In the genomic region with DNA sequence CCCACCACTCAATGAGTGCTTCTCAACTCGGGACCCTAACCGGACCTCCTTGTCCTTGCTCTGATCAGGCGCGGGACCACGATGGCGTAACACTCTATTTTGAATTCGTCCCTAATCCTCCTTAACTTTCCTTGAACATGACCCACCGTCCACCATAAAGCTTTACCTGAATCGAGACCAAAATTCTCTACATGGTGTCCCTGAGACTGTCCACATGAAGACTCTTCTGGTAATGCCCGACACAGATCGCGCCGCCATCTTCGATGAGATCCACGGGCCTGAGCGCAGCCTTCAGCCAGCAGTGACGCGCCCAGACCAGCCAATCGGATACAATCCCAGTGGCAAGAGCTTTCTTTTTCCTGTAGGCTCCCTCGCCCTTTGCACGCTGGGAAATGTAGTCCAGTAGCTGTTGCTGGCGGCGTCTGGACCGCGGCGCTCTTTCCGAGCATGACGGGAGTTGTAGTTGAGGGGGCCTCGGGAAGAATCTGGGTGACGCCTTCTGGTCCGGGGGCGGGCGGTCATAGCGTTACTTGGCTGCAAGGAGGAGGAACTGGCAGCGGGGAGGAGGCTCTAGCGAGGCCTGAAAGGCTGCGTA, we compare ENCODE assay signal across 8 cellular contexts. TPM values are rescaled to one million over a fixed set of nuclear protein-coding genes. Genes with fewer than 3 reads are reported as not detected.
DNase-seq lines count a peak whose midpoint lies in the region; TF ChIP-seq lines count a peak whose summit lies in the region.

MRPL50 (minus strand) TSS at position 284 of the 595 bp plus-strand sequence; CDS start at position 258, 26 bp downstream.
ZNF189 (plus strand) TSS at position 517 of the 595 bp plus-strand sequence. CDS start 306 bp downstream, outside the sequence.

- H3K27me3 ChIP-seq in H7 (ENCODE audit: control insufficient read depth, insufficient read depth, low read length) (no peaks in the 10 kb centered on the region), neural cell (ENCODE audit: insufficient read depth, low read depth, low read length) (no peaks in the 10 kb centered on the region), stomach (no peaks in the 10 kb centered on the region)

- H3F3A ChIP-seq in neural cell (ENCODE audit: insufficient read depth, low read length, poor library complexity, severe bottlenecking) = no peaks in the 10 kb centered on the region

- H3K4me1 ChIP-seq in stomach = peaks cover 17 to 54% (median 43%) of the 10 kb centered on the region in 4 donors

- peak in 2 of 4 donors; percentile 27 to 75 for TF ChIP-seq POLR2A in stomach (IDR thresholded peaks at IDR 0.05)

- peak within 1 kb of the TSS; percentile 90 for H3K4me2 ChIP-seq in neural cell (ENCODE audit: low read length)

- TF ChIP-seq CTCF in fibroblast of villous mesenchyme (IDR thresholded peaks at IDR 0.05; ENCODE audit: insufficient read depth, low read depth, low read length) (no peak), neural cell (IDR thresholded peaks at IDR 0.05; ENCODE audit: poor library complexity, severe bottlenecking) (no peak), stomach (IDR thresholded peaks at IDR 0.05) (no peak)

- no peaks in the 10 kb centered on the region for H3K9me3 ChIP-seq in neural cell (ENCODE audit: low read length)
- peaks cover 0 to 9% (median 3%) of the 10 kb centered on the region in 4 donors for H3K9me3 ChIP-seq in stomach

- H2AFZ ChIP-seq in neural cell (ENCODE audit: low read depth, low read length) = peak within 1 kb of the TSS; percentile 92

- intact Hi-C loops in stomach (cut with DNase I; ENCODE audit: low total_unique reads) = no loop called here

- H3K79me2 ChIP-seq in neural cell (replicated peaks; ENCODE audit: insufficient read depth, low read length) = peaks cover 72% of the 10 kb centered on the region

- DNase-seq in ELF-1 (ENCODE audit: low read depth, low spot score) (peak; percentile 99), H7 (peak; percentile 87), M059J (ENCODE audit: low read depth) (peak; percentile 99), SHP77 (lab: John Stamatoyannopoulos, UW) (peak; percentile 97 to 98), activated gamma-delta T cell (lab: John Stamatoyannopoulos, UW) (peak; percentile 79), fibroblast of villous mesenchyme (ENCODE audit: low read depth) (peak; percentile 99), stomach (peak; percentile 98)

- H3K9ac ChIP-seq in neural cell (ENCODE audit: low read length) = peak within 1 kb of the TSS; percentile 83

- H3K36me3 ChIP-seq in H7 (replicated peaks; ENCODE audit: control insufficient read depth, insufficient read depth, low read length) = peaks cover 10% of the 10 kb centered on the region
- H3K36me3 ChIP-seq in neural cell (ENCODE audit: insufficient read depth, low read length) = peaks cover 20% of the 10 kb centered on the region
- peaks cover 27 to 35% (median 34%) of the 10 kb centered on the region in 4 donors for H3K36me3 ChIP-seq in stomach

- TF ChIP-seq EP300 in neural cell (conservative IDR thresholded peaks at IDR 0.05; ENCODE audit: poor library complexity, severe bottlenecking) (peak; percentile 17), stomach (IDR thresholded peaks at IDR 0.05) (no peak)

- H3K27ac ChIP-seq in neural cell (ENCODE audit: low read length) = peak within 1 kb of the TSS; percentile 88
- H3K27ac ChIP-seq in stomach = peak within 1 kb of the TSS; percentile 82 to 92 (median 87)

- H4K20me1 ChIP-seq in neural cell (ENCODE audit: insufficient read depth) = no peaks in the 10 kb centered on the region

- TF ChIP-seq RAD21 in neural cell (conservative IDR thresholded peaks at IDR 0.05) = no peak

- WGBS in stomach, 5 donors = 0 to 1% (median 0%) methylated on average over 33 to 37 of the region's 37 CpGs

- H3K4me3 ChIP-seq in H7 (ENCODE audit: insufficient read depth, low read depth, low read length) (peak within 1 kb of the TSS; percentile 75), fibroblast of villous mesenchyme (ENCODE audit: low read depth, low read length) (peak within 1 kb of the TSS; percentile 90), neural cell (ENCODE audit: low read length) (peak within 1 kb of the TSS; percentile 72), stomach (peak within 1 kb of the TSS; percentile 66 to 78 (median 71))

- H3K9me2 ChIP-seq in neural cell (ENCODE audit: insufficient read depth, low read length) = no peaks in the 10 kb centered on the region

TF ChIP-seq in neural cell, 6 proteins besides CTCF, POLR2A, EP300 and RAD21:
- TF ChIP-seq SMC3 (conservative IDR thresholded peaks at IDR 0.05; ENCODE audit: poor library complexity) (peak; percentile 35), POLR2AphosphoS5 (IDR thresholded peaks at IDR 0.05) (peak; percentile 99), MXI1 (conservative IDR thresholded peaks at IDR 0.05; ENCODE audit: poor library complexity, severe bottlenecking) (peak; percentile 91), EZH2 (IDR thresholded peaks at IDR 0.05; ENCODE audit: borderline replicate concordance, insufficient read depth, low read length, poor library complexity, severe bottlenecking) (no peak), TAF1 (IDR thresholded peaks at IDR 0.05; ENCODE audit: low read depth) (peak; percentile 86)
- TF ChIP-seq, protein P1, sequence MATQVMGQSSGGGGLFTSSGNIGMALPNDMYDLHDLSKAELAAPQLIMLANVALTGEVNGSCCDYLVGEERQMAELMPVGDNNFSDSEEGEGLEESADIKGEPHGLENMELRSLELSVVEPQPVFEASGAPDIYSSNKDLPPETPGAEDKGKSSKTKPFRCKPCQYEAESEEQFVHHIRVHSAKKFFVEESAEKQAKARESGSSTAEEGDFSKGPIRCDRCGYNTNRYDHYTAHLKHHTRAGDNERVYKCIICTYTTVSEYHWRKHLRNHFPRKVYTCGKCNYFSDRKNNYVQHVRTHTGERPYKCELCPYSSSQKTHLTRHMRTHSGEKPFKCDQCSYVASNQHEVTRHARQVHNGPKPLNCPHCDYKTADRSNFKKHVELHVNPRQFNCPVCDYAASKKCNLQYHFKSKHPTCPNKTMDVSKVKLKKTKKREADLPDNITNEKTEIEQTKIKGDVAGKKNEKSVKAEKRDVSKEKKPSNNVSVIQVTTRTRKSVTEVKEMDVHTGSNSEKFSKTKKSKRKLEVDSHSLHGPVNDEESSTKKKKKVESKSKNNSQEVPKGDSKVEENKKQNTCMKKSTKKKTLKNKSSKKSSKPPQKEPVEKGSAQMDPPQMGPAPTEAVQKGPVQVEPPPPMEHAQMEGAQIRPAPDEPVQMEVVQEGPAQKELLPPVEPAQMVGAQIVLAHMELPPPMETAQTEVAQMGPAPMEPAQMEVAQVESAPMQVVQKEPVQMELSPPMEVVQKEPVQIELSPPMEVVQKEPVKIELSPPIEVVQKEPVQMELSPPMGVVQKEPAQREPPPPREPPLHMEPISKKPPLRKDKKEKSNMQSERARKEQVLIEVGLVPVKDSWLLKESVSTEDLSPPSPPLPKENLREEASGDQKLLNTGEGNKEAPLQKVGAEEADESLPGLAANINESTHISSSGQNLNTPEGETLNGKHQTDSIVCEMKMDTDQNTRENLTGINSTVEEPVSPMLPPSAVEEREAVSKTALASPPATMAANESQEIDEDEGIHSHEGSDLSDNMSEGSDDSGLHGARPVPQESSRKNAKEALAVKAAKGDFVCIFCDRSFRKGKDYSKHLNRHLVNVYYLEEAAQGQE (IDR thresholded peaks at IDR 0.05; ENCODE audit: borderline replicate concordance) = peak; percentile 85

RNA-seq across cellular contexts. Expression of gene MRPL50, which starts in this region (rescaled TPM):
- 23.0 and 23.3 TPM in 2 replicates for total RNA-seq in H7 (2014; rRNA removed; shearing (Covaris generic))
- total RNA-seq in M059J (2014; rRNA removed; shearing (Covaris generic)) = 29.2 and 34.4 TPM in 2 replicates
- total RNA-seq in fibroblast of villous mesenchyme (11.9 and 17.3 TPM in 2 replicates), stomach (10 to 100 TPM in 3 of 5 donors, 1 to 10 TPM in 1, under 1 TPM in 1; 0.87 to 46.1 (median 22.8) TPM)
- polyA plus RNA-seq in neural cell (26.6 and 35.2 TPM in 2 replicates), stomach (10 to 100 TPM in 2 of 3 donors, 1 to 10 TPM in 1; 7.0 to 12.2 (median 11.8) TPM)
- polyA minus RNA-seq in neural cell = 51.6 and 57.1 TPM in 2 replicates

RNA-seq across cellular contexts. Expression of gene ZNF189, which starts in this region (rescaled TPM):
- total RNA-seq in H7 (2014; rRNA removed; shearing (Covaris generic)) = 9.9 and 13.2 TPM in 2 replicates
- 11.1 and 15.1 TPM in 2 replicates for total RNA-seq in M059J (2014; rRNA removed; shearing (Covaris generic))
- total RNA-seq in fibroblast of villous mesenchyme (16.4 and 23.7 TPM in 2 replicates), stomach (10 to 100 TPM in 4 of 5 donors, 1 to 10 TPM in 1; 7.0 to 52.2 (median 25.7) TPM)
- polyA plus RNA-seq in neural cell (26.3 and 28.0 TPM in 2 replicates), stomach (10 to 100 TPM in 1 of 3 donors, 1 to 10 TPM in 2; 5.8 to 10.8 (median 7.0) TPM)
- polyA minus RNA-seq in neural cell = 70.1 and 82.0 TPM in 2 replicates

Comparison
In these comparisons a context has a peak if more than half of its experiments do, and no peak if none do; other contexts are left out.
1. Peak in every context shown above with its lines: DNase-seq, H3K4me3 ChIP-seq and H3K27ac ChIP-seq.